8 cellular contexts compared by ENCODE assay signal in genomic region chr13:42038661-42039456, GRCh38. TPM values are rescaled to one million over a fixed set of nuclear protein-coding genes. Genes with fewer than 3 reads are reported as not detected.
DNase-seq lines count a peak whose midpoint lies in the region; ATAC-seq, FAIRE-seq and TF ChIP-seq lines count a peak whose summit lies in the region.
"Had no signal": no experiment of that assay in that cellular context is flagged by ENCODE, and none has a peak within 500 bp of the region (broad histone marks: within the 10 kb centered on the region; RNA-seq: fewer than 3 reads in every experiment).

No MANE protein-coding gene starts in this region.

- peak overlapping the region; percentile 74 for H3K27ac Mint-ChIP-seq in T-helper 17 cell
- H3K27ac Mint-ChIP-seq in stimulated activated effector memory CD8-positive, alpha-beta T cell treated with anti-CD3 and anti-CD28 coated beads, Interleukin-12 subunit alpha, Interleukin-12 subunit beta, amount 100 ng/mL, for 72 hours, result no peak overlapping the region

- H3K27me3 Mint-ChIP-seq in T-helper 17 cell, result no peaks in the 10 kb centered on the region

- H3K9me3 Mint-ChIP-seq in stimulated activated effector memory CD8-positive, alpha-beta T cell treated with anti-CD3 and anti-CD28 coated beads, Interleukin-12 subunit alpha, Interleukin-12 subunit beta, amount 100 ng/mL, for 72 hours, result no peaks in the 10 kb centered on the region

- peak overlapping the region; percentile 85 for H3K4me3 ChIP-seq in fibroblast of the aortic adventitia (ENCODE audit: low read depth, low read length)

- no peaks in the 10 kb centered on the region for H3K36me3 Mint-ChIP-seq in T-helper 17 cell (ENCODE audit: low read depth)
- H3K36me3 Mint-ChIP-seq in stimulated activated effector memory CD8-positive, alpha-beta T cell treated with anti-CD3 and anti-CD28 coated beads, Interleukin-12 subunit alpha, Interleukin-12 subunit beta, amount 100 ng/mL, for 72 hours, result peaks cover 12% of the 10 kb centered on the region

- H3K4me1 Mint-ChIP-seq in T-helper 17 cell, result peaks cover 23% of the 10 kb centered on the region
- peaks cover 30% of the 10 kb centered on the region for H3K4me1 Mint-ChIP-seq in stimulated activated effector memory CD8-positive, alpha-beta T cell treated with anti-CD3 and anti-CD28 coated beads, Interleukin-12 subunit alpha, Interleukin-12 subunit beta, amount 100 ng/mL, for 72 hours

- ATAC-seq in T-helper 17 cell, result no peak
- ATAC-seq in stimulated activated effector memory CD8-positive, alpha-beta T cell treated with anti-CD3 and anti-CD28 coated beads, Interleukin-12 subunit alpha, Interleukin-12 subunit beta, amount 100 ng/mL, for 72 hours, result no peak
- ATAC-seq in GM21786 (IDR thresholded peaks at IDR 0.05; ENCODE audit: unreplicated experiment), result no peak
- ATAC-seq in HG03097 (IDR thresholded peaks at IDR 0.05; ENCODE audit: low FRiP score, unreplicated experiment), result no peak
- ATAC-seq in HG02973 (IDR thresholded peaks at IDR 0.05; ENCODE audit: unreplicated experiment), result no peak

- peak; percentile 31 for FAIRE-seq in GM19239 (lab: Jason Lieb, UNC)

- DNase-seq in GM19239 (ENCODE audit: insufficient read length, low spot score), result no peak
- DNase-seq in T-helper 17 cell, result no peak
- DNase-seq in fibroblast of the aortic adventitia (ENCODE audit: low read depth), result no peak
- no peak for DNase-seq in stimulated activated effector memory CD8-positive, alpha-beta T cell treated with anti-CD3 and anti-CD28 coated beads, Interleukin-12 subunit alpha, Interleukin-12 subunit beta, amount 100 ng/mL, for 72 hours (ENCODE audit: low spot score in 2 of 2)
- DNase-seq: NCI-H1417 treated with DMSO at 0.1 percent for 48 hours had no signal

- H3K9me3 ChIP-seq in T-helper 17 cell (ENCODE audit: control insufficient read depth, low read length, poor library complexity, severe bottlenecking), result no peaks in the 10 kb centered on the region

- H3K4me3 Mint-ChIP-seq in T-helper 17 cell, result peak overlapping the region; percentile 93
- peak overlapping the region; percentile 79 for H3K4me3 Mint-ChIP-seq in stimulated activated effector memory CD8-positive, alpha-beta T cell treated with anti-CD3 and anti-CD28 coated beads, Interleukin-12 subunit alpha, Interleukin-12 subunit beta, amount 100 ng/mL, for 72 hours

- TF ChIP-seq CTCF in fibroblast of the aortic adventitia (IDR thresholded peaks at IDR 0.05; ENCODE audit: insufficient read depth, low read length), result no peak

RNA-seq across cellular contexts. Expression of gene DGKH, which starts 9.6 kb away (rescaled TPM):
- total RNA-seq in T-helper 17 cell (10 to 100 TPM; 10.4 to 10.7 TPM), fibroblast of the aortic adventitia (ENCODE audit: low replicate concordance) (17.1 and 26.3 TPM in 2 replicates)
